In genomic region chr1:191457889-191458288, GRCh38 we compare ENCODE assay signal across 7 cellular contexts.
"Had no signal": no experiment of that assay in that cellular context is flagged by ENCODE, and none has a peak within 500 bp of the region (broad histone marks: within the 10 kb centered on the region; RNA-seq: fewer than 3 reads in every experiment).

No MANE protein-coding gene starts in this region.

- H2AFZ ChIP-seq: GM23338 had no signal

- H3K4me2 ChIP-seq: GM23338 had no signal

- FAIRE-seq: H1, H54, HTR-8/SVneo had no signal

- DNase-seq: H9, HCEC 1CT, KBM-7 had no signal

- H3K4me3 ChIP-seq: GM23338 had no signal

- ATAC-seq: GM23338 had no signal
